ENCODE assay signal across 8 cellular contexts in the genomic region with DNA sequence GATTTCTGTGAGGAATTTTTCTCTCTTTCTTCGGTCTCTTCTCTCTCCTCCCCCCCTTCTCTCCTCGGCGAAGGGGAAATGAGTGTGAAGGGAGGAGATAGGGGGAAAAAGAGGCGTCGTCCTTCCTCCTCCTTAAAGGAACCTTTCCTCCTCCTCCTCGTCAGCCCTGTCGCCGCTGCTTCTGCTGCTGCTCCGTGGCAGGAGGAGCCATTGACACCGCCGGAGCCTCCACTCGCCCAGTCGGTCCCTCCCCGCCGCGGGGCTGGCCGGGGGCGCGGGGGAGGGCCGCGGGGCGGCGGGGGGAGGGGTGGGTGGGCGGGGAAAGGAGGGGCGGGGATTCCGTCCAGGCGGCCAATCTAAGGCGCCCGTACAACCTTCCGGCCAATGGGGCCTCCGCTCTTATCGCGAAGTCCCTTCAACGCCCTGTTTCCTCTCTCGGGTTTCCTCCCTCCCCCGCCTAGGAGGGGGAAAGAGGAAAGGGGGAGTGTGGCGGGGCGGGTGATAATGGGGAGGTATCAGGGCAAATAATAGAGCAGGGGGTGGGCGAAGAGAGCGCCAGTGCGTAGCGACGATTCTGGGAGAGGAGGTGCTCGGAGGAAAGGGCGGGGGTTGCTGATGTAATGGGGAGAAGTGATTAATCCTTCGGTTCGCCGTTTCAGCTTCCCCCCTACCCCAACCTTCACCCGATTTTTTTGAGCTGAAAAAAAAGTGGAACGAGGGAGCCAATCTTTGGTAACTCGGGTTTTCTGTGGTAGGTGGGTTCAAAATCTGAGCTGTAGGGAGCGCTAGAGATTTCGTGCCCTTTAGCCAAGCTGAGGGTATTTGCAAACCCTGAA. TPM values are rescaled to one million over a fixed set of nuclear protein-coding genes. Genes with fewer than 3 reads are reported as not detected.
DNase-seq lines count a peak whose midpoint lies in the region; ATAC-seq and TF ChIP-seq lines count a peak whose summit lies in the region.

A gene (minus strand): TSS at position 238 of the 836 bp plus-strand sequence. CDS start 778 bp downstream, outside the sequence.

- no peaks in the 10 kb centered on the region for H3K27me3 Mint-ChIP-seq in chondrocyte (ENCODE audit: low read depth)

- POLR2A ChIA-PET in BJ (lab: Charles Lee) = interaction anchor here (0.6 to 1.1 kb wide), 4 partner anchors 35 to 542 kb away, joined by 3 to 8 read pairs (median 5); a partner anchor contains a TSS

- peaks cover 33% of the 10 kb centered on the region for H3K4me1 Mint-ChIP-seq in chondrocyte (ENCODE audit: low read depth)

- DNase-seq in BJ (ENCODE audit: low read depth) (peak; percentile 91), GM19238 (ENCODE audit: insufficient read length, low spot score) (peak; percentile 85), NCI-H510A treated with DMSO at 0.1 percent for 48 hours (lab: John Stamatoyannopoulos, UW) (peak; percentile 97), chondrocyte (ENCODE audit: low spot score) (peak; percentile 95), kidney epithelial cell (ENCODE audit: low read depth) (peak; percentile 86)
- DNase-seq in activated CD4-positive, alpha-beta T cell treated with anti-CD3 and anti-CD28 coated beads for 24 hours (ENCODE audit: low read depth in 2 of 2) = peak; percentile 84 to 93
- peak; percentile 89 to 94 for DNase-seq in stimulated activated CD4-positive, alpha-beta T cell treated with anti-CD3 and anti-CD28 coated beads, Interleukin-15, amount 100 ng/mL, for 48 hours (ENCODE audit: low read depth in 2 of 2)

- TF ChIP-seq CTCF in BJ (IDR thresholded peaks at IDR 0.05; ENCODE audit: insufficient read depth, low read depth, low read length) (peak; percentile 65), chondrocyte (IDR thresholded peaks at IDR 0.05) (peak; percentile 87), kidney epithelial cell (IDR thresholded peaks at IDR 0.05; ENCODE audit: insufficient read depth, low read length, poor library complexity, severe bottlenecking) (peak; percentile 66)

- H3K36me3 Mint-ChIP-seq in chondrocyte (ENCODE audit: low read depth) = no peaks in the 10 kb centered on the region

- H3K4me3 ChIP-seq in BJ (ENCODE audit: low read depth, low read length) = peak within 1 kb of the TSS; percentile 95
- peak within 1 kb of the TSS; percentile 97 for H3K4me3 ChIP-seq in kidney epithelial cell (ENCODE audit: low read depth, low read length)

- H3K36me3 ChIP-seq in BJ (ENCODE audit: control insufficient read depth, insufficient read depth, low read length) (no peaks in the 10 kb centered on the region), kidney epithelial cell (ENCODE audit: control insufficient read depth, insufficient read depth, low read length) (no peaks in the 10 kb centered on the region)

- CTCF ChIA-PET in BJ (lab: Yijun Ruan, JAX) = interaction anchor here (0.7 to 1.9 kb wide), 3 partner anchors 10 to 514 kb away, joined by 3 to 8 read pairs (median 3); no protein-coding TSS in a partner anchor

- H3K9me3 Mint-ChIP-seq in chondrocyte (ENCODE audit: low read depth) = no peaks in the 10 kb centered on the region

- peak within 1 kb of the TSS; percentile 85 for H3K4me3 Mint-ChIP-seq in chondrocyte (ENCODE audit: unreplicated experiment)

- H3K27ac Mint-ChIP-seq in chondrocyte (ENCODE audit: unreplicated experiment) = peak within 1 kb of the TSS; percentile 98

- H3K27me3 ChIP-seq in BJ (ENCODE audit: control insufficient read depth, insufficient read depth, low read length) (no peaks in the 10 kb centered on the region), kidney epithelial cell (ENCODE audit: control insufficient read depth, insufficient read depth, low read length) (no peaks in the 10 kb centered on the region)

- ATAC-seq in HG03442 (IDR thresholded peaks at IDR 0.05; ENCODE audit: unreplicated experiment) = peak; percentile 89

RNA-seq across cellular contexts. Expression of the gene that starts here (rescaled TPM):
- 21.5 and 37.9 TPM in 2 replicates for polyA plus RNA-seq in BJ (2011; rRNA removed)
- polyA minus RNA-seq in BJ (2011; rRNA and poly(A)+ RNA removed) = 40.0 and 56.0 TPM in 2 replicates
- total RNA-seq in chondrocyte = 57.9 to 58.7 TPM (median 58.1 TPM) in 3 replicates
- 32.0 and 40.3 TPM in 2 replicates for total RNA-seq in kidney epithelial cell

Comparison
In these comparisons a context has a peak if more than half of its experiments do, and no peak if none do; other contexts are left out.
1. Peak in every context shown above with its lines: DNase-seq, ATAC-seq and H3K4me3 ChIP-seq.